In genomic region chr6:105974981-105975380, GRCh38 we compare ENCODE assay signal across 24 cellular contexts.
DNase-seq lines count a peak whose midpoint lies in the region; ATAC-seq, FAIRE-seq and TF ChIP-seq lines count a peak whose summit lies in the region.
"Had no signal": no experiment of that assay in that cellular context is flagged by ENCODE, and none has a peak within 500 bp of the region (broad histone marks: within the 10 kb centered on the region; RNA-seq: fewer than 3 reads in every experiment).

No MANE protein-coding gene starts in this region.

- peaks cover 4% of the 10 kb centered on the region for H3F3A ChIP-seq in SK-N-SH (replicated peaks; ENCODE audit: insufficient read depth)

- DNase-seq in SK-N-SH (no peak), GM04503 (ENCODE audit: low read depth) (peak; percentile 31), dedifferentiated amniotic fluid mesenchymal stem cell (ENCODE audit: extremely low spot score) (peak; percentile 29), left lobe of liver (ENCODE audit: low spot score) (no peak), small intestine (no peak), islet precursor cell (no peak), NCI-H2171 (lab: John Stamatoyannopoulos, UW) (no peak)
- DNase-seq: AML-193; CD4-positive, alpha-beta memory T cell; DMS153; DMS79; GF-D8; HCEC 1CT; IMR-90 had no signal

- no peak for TF ChIP-seq EP300 in SK-N-SH (IDR thresholded peaks at IDR 0.05; ENCODE audit: borderline replicate concordance in 1 of 2, low read depth in 1 of 2, low read length in 1 of 2)

- H2AFZ ChIP-seq in SK-N-SH (ENCODE audit: low read depth): no peak overlapping the region
- H2AFZ ChIP-seq: GM23338 had no signal

- no peaks in the 10 kb centered on the region for H4K20me1 ChIP-seq in SK-N-SH (ENCODE audit: insufficient read depth)
- H4K20me1 ChIP-seq: BLaER1 had no signal

- H3K4me2 ChIP-seq in SK-N-SH: no peak overlapping the region
- H3K4me2 ChIP-seq: A549, BLaER1, GM23338 had no signal

- 26% methylated on average over 2 of the region's 2 CpGs for WGBS in SK-N-SH (ENCODE audit: low lambda C conversion rate)
- 87 to 96% (median 89%) methylated on average over 2 of the region's 2 CpGs for WGBS in small intestine, 3 donors

- TF ChIP-seq RAD21 in SK-N-SH (IDR thresholded peaks at IDR 0.05; ENCODE audit: low read length): no peak

- H3K9me2 ChIP-seq in SK-N-SH: no peaks in the 10 kb centered on the region

- H3K36me3 ChIP-seq in SK-N-SH (replicated peaks in 1 of 2; ENCODE audit: control insufficient read depth in 1 of 2, insufficient read depth in 2 of 2, low read length in 1 of 2) (no peaks in the 10 kb centered on the region), small intestine (ENCODE audit: control insufficient read depth in 2 of 2, insufficient read depth in 2 of 2, low read length in 2 of 2) (no peaks in the 10 kb centered on the region)
- H3K36me3 ChIP-seq: BLaER1 had no signal

- no peak overlapping the region for H3K27ac ChIP-seq in SK-N-SH (ENCODE audit: low read depth in 2 of 2, low read length in 1 of 2)
- H3K27ac ChIP-seq in small intestine (ENCODE audit: low read depth in 1 of 2, low read length in 1 of 2): no peak overlapping the region
- H3K27ac ChIP-seq: 22Rv1, A549, BLaER1 had no signal

- H3K4me1 ChIP-seq in SK-N-SH (ENCODE audit: control insufficient read depth in 1 of 2, insufficient read depth in 2 of 2, low read depth in 1 of 2, low read length in 1 of 2) (no peaks in the 10 kb centered on the region), small intestine (ENCODE audit: control insufficient read depth in 2 of 2, insufficient read depth in 1 of 2, low read depth in 1 of 2, low read length in 1 of 2) (no peaks in the 10 kb centered on the region)
- H3K4me1 ChIP-seq: A549, BLaER1 had no signal

- CTCF ChIA-PET in SK-N-SH (lab: Yijun Ruan, JAX): no interaction called here

- H3K4me3 ChIP-seq in SK-N-SH (ENCODE audit: low read depth in 2 of 2, low read length in 1 of 2) (no peak overlapping the region), small intestine (ENCODE audit: low read depth in 1 of 2, low read length in 2 of 2) (no peak overlapping the region)
- H3K4me3 ChIP-seq: A549, BLaER1, GM23338, K562 had no signal

- POLR2A ChIA-PET in SK-N-SH (lab: Yijun Ruan, JAX): no interaction called here

- no peak for TF ChIP-seq CTCF in SK-N-SH (IDR thresholded peaks at IDR 0.05)

- H3K27me3 ChIP-seq in SK-N-SH (ENCODE audit: insufficient read depth) (no peaks in the 10 kb centered on the region), small intestine (ENCODE audit: control insufficient read depth in 2 of 2, insufficient read depth in 2 of 2, low read length in 2 of 2) (peaks cover 0 to 3% of the 10 kb centered on the region in 2 donors)
- H3K27me3 ChIP-seq: BLaER1 had no signal

- H3K9me3 ChIP-seq in SK-N-SH (peaks cover 10% of the 10 kb centered on the region; the same call in 1 of the 2 replicates), small intestine (ENCODE audit: control insufficient read depth, low read depth) (no peaks in the 10 kb centered on the region)

- 0 out of 3 replicates have a peak, but pooled peaks have one; percentile 25 for ATAC-seq in SK-N-SH treated with all-trans-retinoic acid at 6 μM for 48 hours
- ATAC-seq in left lobe of liver: no peak
- ATAC-seq: A549, GM23338, K562 had no signal

- no peaks in the 10 kb centered on the region for H3K79me2 ChIP-seq in SK-N-SH (ENCODE audit: insufficient read depth)

- H3K9ac ChIP-seq in SK-N-SH: no peak overlapping the region
- H3K9ac ChIP-seq: BLaER1 had no signal

- FAIRE-seq in small intestine (lab: Jason Lieb, UNC): no peak
- FAIRE-seq: A549, GM12891, GM19239, H54, HTR-8/SVneo, K562 had no signal

TF ChIP-seq in SK-N-SH treated with all-trans-retinoic acid at 6 μM for 48 hours, 23 proteins besides CTCF, POLR2A, EP300 and RAD21:
- TF ChIP-seq ZNF70 (CRISPR knock-in tag; IDR thresholded peaks at IDR 0.05) (no peak), TOX (CRISPR knock-in tag; IDR thresholded peaks at IDR 0.05; ENCODE audit: borderline replicate concordance) (no peak), ZNF8 (CRISPR knock-in tag; IDR thresholded peaks at IDR 0.05) (no peak), CSDC2 (CRISPR knock-in tag; IDR thresholded peaks at IDR 0.05) (no peak), PPARA (CRISPR knock-in tag; IDR thresholded peaks at IDR 0.05; ENCODE audit: borderline replicate concordance) (no peak)
- TF ChIP-seq, protein P1, sequence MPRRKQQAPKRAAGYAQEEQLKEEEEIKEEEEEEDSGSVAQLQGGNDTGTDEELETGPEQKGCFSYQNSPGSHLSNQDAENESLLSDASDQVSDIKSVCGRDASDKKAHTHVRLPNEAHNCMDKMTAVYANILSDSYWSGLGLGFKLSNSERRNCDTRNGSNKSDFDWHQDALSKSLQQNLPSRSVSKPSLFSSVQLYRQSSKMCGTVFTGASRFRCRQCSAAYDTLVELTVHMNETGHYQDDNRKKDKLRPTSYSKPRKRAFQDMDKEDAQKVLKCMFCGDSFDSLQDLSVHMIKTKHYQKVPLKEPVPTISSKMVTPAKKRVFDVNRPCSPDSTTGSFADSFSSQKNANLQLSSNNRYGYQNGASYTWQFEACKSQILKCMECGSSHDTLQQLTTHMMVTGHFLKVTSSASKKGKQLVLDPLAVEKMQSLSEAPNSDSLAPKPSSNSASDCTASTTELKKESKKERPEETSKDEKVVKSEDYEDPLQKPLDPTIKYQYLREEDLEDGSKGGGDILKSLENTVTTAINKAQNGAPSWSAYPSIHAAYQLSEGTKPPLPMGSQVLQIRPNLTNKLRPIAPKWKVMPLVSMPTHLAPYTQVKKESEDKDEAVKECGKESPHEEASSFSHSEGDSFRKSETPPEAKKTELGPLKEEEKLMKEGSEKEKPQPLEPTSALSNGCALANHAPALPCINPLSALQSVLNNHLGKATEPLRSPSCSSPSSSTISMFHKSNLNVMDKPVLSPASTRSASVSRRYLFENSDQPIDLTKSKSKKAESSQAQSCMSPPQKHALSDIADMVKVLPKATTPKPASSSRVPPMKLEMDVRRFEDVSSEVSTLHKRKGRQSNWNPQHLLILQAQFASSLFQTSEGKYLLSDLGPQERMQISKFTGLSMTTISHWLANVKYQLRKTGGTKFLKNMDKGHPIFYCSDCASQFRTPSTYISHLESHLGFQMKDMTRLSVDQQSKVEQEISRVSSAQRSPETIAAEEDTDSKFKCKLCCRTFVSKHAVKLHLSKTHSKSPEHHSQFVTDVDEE (CRISPR knock-in tag; IDR thresholded peaks at IDR 0.05): no peak
TF ChIP-seq in SK-N-SH treated with all-trans-retinoic acid at 6 μM for 48 hours: peak in this region for 0.

TF ChIP-seq in SK-N-SH, 30 proteins besides CTCF, POLR2A, EP300 and RAD21:
- no peak for TF ChIP-seq RCOR1 (IDR thresholded peaks at IDR 0.05; ENCODE audit: low read length)
- no peak for TF ChIP-seq USF1 (IDR thresholded peaks at IDR 0.05; ENCODE audit: borderline replicate concordance, low read depth)
- no peak for TF ChIP-seq FOXJ3 (CRISPR knock-in tag; IDR thresholded peaks at IDR 0.05)
- no peak for TF ChIP-seq ZBTB33 (IDR thresholded peaks at IDR 0.05; ENCODE audit: borderline replicate concordance, low read depth)
- no peak for TF ChIP-seq JUND (IDR thresholded peaks at IDR 0.05)
- no peak for TF ChIP-seq SMC3 (IDR thresholded peaks at IDR 0.05; ENCODE audit: low read depth, low read length)
- no peak for TF ChIP-seq IRF3 (IDR thresholded peaks at IDR 0.05; ENCODE audit: low read depth, low read length)

Comparison
In these comparisons a context has a peak if more than half of its experiments do, and no peak if none do; other contexts are left out.
1. DNase-seq: peak in GM04503 (single experiment) and dedifferentiated amniotic fluid mesenchymal stem cell (single experiment); none in SK-N-SH (single experiment), left lobe of liver (single experiment), small intestine (single experiment), islet precursor cell (single experiment) and NCI-H2171 (single experiment).